Comparison of ENCODE assay signal across 15 cellular contexts in the genomic region with DNA sequence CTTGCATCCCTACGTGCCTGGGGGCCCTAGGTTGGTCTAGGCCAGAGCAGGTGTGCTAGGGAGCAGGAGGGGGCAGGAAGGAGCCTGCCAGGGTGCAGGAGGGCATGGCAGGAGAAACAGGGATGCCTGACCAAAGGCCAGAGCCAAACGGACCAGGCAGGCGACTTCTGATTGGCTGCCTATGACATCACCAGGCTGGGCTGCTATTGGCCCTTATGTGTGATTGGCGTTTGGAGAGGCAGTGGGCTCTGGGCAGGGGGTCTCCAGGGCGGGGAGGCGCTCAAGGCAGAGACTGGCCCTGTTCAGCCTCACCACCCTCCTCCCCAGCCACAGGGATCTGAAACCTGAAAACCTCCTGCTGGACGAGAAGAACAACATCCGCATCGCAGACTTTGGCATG. TPM values are rescaled to one million over a fixed set of nuclear protein-coding genes. Genes with fewer than 3 reads are reported as not detected.
A peak's percentile ranks its signal among the peaks of the same experiment; 100 is the strongest.
DNase-seq lines count a peak whose midpoint lies in the region; ATAC-seq and TF ChIP-seq lines count a peak whose summit lies in the region.
"Had no signal": no experiment of that assay in that cellular context is flagged by ENCODE, and none has a peak within 500 bp of the region (broad histone marks: within the 10 kb centered on the region; RNA-seq: fewer than 3 reads in every experiment).

No MANE protein-coding gene starts in this region.

- no peak overlapping the region for H3K27ac ChIP-seq in GM23338 (ENCODE audit: low read depth)
- H3K27ac ChIP-seq: C4-2B, suprapubic skin had no signal

- intact Hi-C loops in CD14-positive monocyte (cut with micrococcal nuclease): no loop called here

- H3K36me3 Mint-ChIP-seq in GM23338 (ENCODE audit: low read depth) (no peaks in the 10 kb centered on the region; the same call in 1 of the 3 replicates), CD14-positive monocyte (no peaks in the 10 kb centered on the region)

- no peaks in the 10 kb centered on the region; the same call in 2 of the 3 replicates for H3K9me3 Mint-ChIP-seq in GM23338
- no peaks in the 10 kb centered on the region for H3K9me3 Mint-ChIP-seq in CD14-positive monocyte

- H3K27me3 ChIP-seq in GM23338 (ENCODE audit: insufficient read depth): no peaks in the 10 kb centered on the region

- DNase-seq in AG08396 (ENCODE audit: low spot score) (peak; percentile 79), GM23338 (ENCODE audit: low spot score) (peak; percentile 68), cerebellar cortex (ENCODE audit: low spot score) (peak; percentile 95), medulla oblongata (ENCODE audit: extremely low spot score) (peak; percentile 24), NCI-H146 treated with DMSO at 0.1 percent for 48 hours (lab: John Stamatoyannopoulos, UW; ENCODE audit: unreplicated experiment) (no peak), CD14-positive monocyte (ENCODE audit: low spot score) (no peak), amniotic stem cell (lab: John Stamatoyannopoulos, UW) (no peak), NK-92 (lab: John Stamatoyannopoulos, UW; ENCODE audit: unreplicated experiment) (no peak)
- DNase-seq: activated gamma-delta T cell treated with Interleukin-2 at 50 U/mL for 16 hours, foreskin melanocyte, NCI-H226, OCI-M1, WERI-Rb-1 had no signal

- no peaks in the 10 kb centered on the region for H3K36me3 ChIP-seq in GM23338 (ENCODE audit: insufficient read depth)
- H3K36me3 ChIP-seq: suprapubic skin had no signal

- peak; percentile 81 for ATAC-seq in GM23338

- H3K27ac Mint-ChIP-seq in GM23338: peak overlapping the region; percentile 77
- no peak overlapping the region for H3K27ac Mint-ChIP-seq in CD14-positive monocyte

- H3K27me3 Mint-ChIP-seq in GM23338 (ENCODE audit: insufficient read depth, low read depth, poor library complexity): peaks cover 5% of the 10 kb centered on the region
- peaks cover 0 to 2% (median 2%) of the 10 kb centered on the region in 3 donors for H3K27me3 Mint-ChIP-seq in CD14-positive monocyte (ENCODE audit: low read depth in 3 of 3)

- no peaks in the 10 kb centered on the region for H3F3A ChIP-seq in GM23338 (replicated peaks; ENCODE audit: low read depth)

- H3K4me3 Mint-ChIP-seq in GM23338 (no peak overlapping the region), CD14-positive monocyte (no peak overlapping the region)

- H3K9me2 ChIP-seq in GM23338 (ENCODE audit: insufficient read depth): no peaks in the 10 kb centered on the region

- H3K4me1 Mint-ChIP-seq in GM23338 (no peaks in the 10 kb centered on the region), CD14-positive monocyte (no peaks in the 10 kb centered on the region)

- H4K20me1 ChIP-seq in GM23338 (replicated peaks; ENCODE audit: insufficient read depth): no peaks in the 10 kb centered on the region; the same call in 1 of the 2 replicates

- H3K4me2 ChIP-seq in GM23338: no peak overlapping the region

- no peaks in the 10 kb centered on the region for H3K79me2 ChIP-seq in GM23338 (replicated peaks; ENCODE audit: insufficient read depth)

- TF ChIP-seq CTCF in GM23338 (conservative IDR thresholded peaks at IDR 0.05; ENCODE audit: low read depth in 2 of 2) (no peak), CD14-positive monocyte (IDR thresholded peaks at IDR 0.05) (no peak)

- H2AFZ ChIP-seq in GM23338: no peak overlapping the region

- H3K4me3 ChIP-seq in GM23338: no peak overlapping the region
- H3K4me3 ChIP-seq: suprapubic skin had no signal

- no peaks in the 10 kb centered on the region for H3K4me1 ChIP-seq in GM23338 (ENCODE audit: insufficient read depth)
- H3K4me1 ChIP-seq: suprapubic skin had no signal

TF ChIP-seq in GM23338, 12 proteins besides CTCF, POLR2A, EP300 and RAD21 (continues in another document):
- no peak for TF ChIP-seq NANOG (IDR thresholded peaks at IDR 0.05; ENCODE audit: borderline replicate concordance)
- no peak for TF ChIP-seq ZNF114 (CRISPR knock-in tag; IDR thresholded peaks at IDR 0.05)
- no peak for TF ChIP-seq REST (IDR thresholded peaks at IDR 0.05; ENCODE audit: unreplicated experiment)
- no peak for TF ChIP-seq EZH2 (IDR thresholded peaks at IDR 0.05; ENCODE audit: low read depth, unreplicated experiment)

RNA-seq across cellular contexts. Expression of gene MOB2, which starts 44.4 kb away (rescaled TPM):
- total RNA-seq in GM23338 (2014; rRNA removed; shearing (Covaris generic)): 19.7 and 24.9 TPM in 2 replicates
- polyA plus RNA-seq in GM23338 (2016; fragmentation: Nextera tagmentation; extraction: Ambion mirVana): 7.7 and 10.1 TPM in 2 replicates
- polyA plus RNA-seq in CD14-positive monocyte: 10 to 100 TPM; 22.1 to 22.5 TPM

RNA-seq across cellular contexts. Expression of gene BRSK2, which starts 52.4 kb away (rescaled TPM):
- 15.0 and 20.3 TPM in 2 replicates for total RNA-seq in GM23338 (2014; rRNA removed; shearing (Covaris generic))
- polyA plus RNA-seq in GM23338 (2016; fragmentation: Nextera tagmentation; extraction: Ambion mirVana): 7.2 and 10.1 TPM in 2 replicates
- not detected for polyA plus RNA-seq in CD14-positive monocyte

Comparison
In these comparisons a context has a peak if more than half of its experiments do, and no peak if none do; other contexts are left out.
1. DNase-seq: peak in AG08396 (single experiment), GM23338 (single experiment), cerebellar cortex (single experiment) and medulla oblongata (single experiment); none in NCI-H146 treated with DMSO at 0.1 percent for 48 hours (single experiment), CD14-positive monocyte (single experiment), amniotic stem cell (single experiment) and NK-92 (single experiment).